Comparison of ENCODE assay signal across 21 cellular contexts in genomic region chr6:72669324-72669723, GRCh38. TPM values are rescaled to one million over a fixed set of nuclear protein-coding genes. Genes with fewer than 3 reads are reported as not detected.
A peak's percentile ranks its signal among the peaks of the same experiment; 100 is the strongest.
DNase-seq lines count a peak whose midpoint lies in the region; ATAC-seq and TF ChIP-seq lines count a peak whose summit lies in the region.
"Had no signal": no experiment of that assay in that cellular context is flagged by ENCODE, and none has a peak within 500 bp of the region (broad histone marks: within the 10 kb centered on the region; RNA-seq: fewer than 3 reads in every experiment).

No MANE protein-coding gene starts in this region.

- CTCF ChIA-PET in T-cell (lab: Charles Lee) (interaction anchor here in 1 of 2 donors (0.5 kb wide), 1 partner anchor 34 kb away, joined by 4 read pairs; no protein-coding TSS in a partner anchor), MCF 10A (lab: Yijun Ruan, JAX) (no interaction called here)

- no peak for TF ChIP-seq CTCF in MCF 10A (IDR thresholded peaks at IDR 0.05; ENCODE audit: unreplicated experiment)

- H3K4me1 Mint-ChIP-seq in activated CD4-positive, alpha-beta T cell treated with anti-CD3 and anti-CD28 coated beads, Interleukin-2, amount 10 ng/mL, durations not matched to agents 24 days and 14 days, result peaks cover 12% of the 10 kb centered on the region
- H3K4me1 Mint-ChIP-seq in T-cell, result peaks cover 14 to 17% (median 15%) of the 10 kb centered on the region in 3 donors
- H3K4me1 Mint-ChIP-seq in naive B cell, result peaks cover 7 to 18% (median 16%) of the 10 kb centered on the region in 3 donors
- no peaks in the 10 kb centered on the region for H3K4me1 Mint-ChIP-seq in MCF 10A (ENCODE audit: insufficient read depth, unreplicated experiment)
- H3K4me1 Mint-ChIP-seq: nephron had no signal

- H3K36me3 Mint-ChIP-seq in activated CD4-positive, alpha-beta T cell treated with anti-CD3 and anti-CD28 coated beads, Interleukin-2, amount 10 ng/mL, durations not matched to agents 24 days and 14 days (ENCODE audit: low read depth), result no peaks in the 10 kb centered on the region
- H3K36me3 Mint-ChIP-seq in T-cell, result no peaks in the 10 kb centered on the region
- no peaks in the 10 kb centered on the region for H3K36me3 Mint-ChIP-seq in naive B cell
- H3K36me3 Mint-ChIP-seq in MCF 10A (ENCODE audit: insufficient read depth, unreplicated experiment), result no peaks in the 10 kb centered on the region
- H3K36me3 Mint-ChIP-seq: CD8-positive, alpha-beta memory T cell had no signal

- H3K9me3 Mint-ChIP-seq in activated CD4-positive, alpha-beta T cell treated with anti-CD3 and anti-CD28 coated beads, Interleukin-2, amount 10 ng/mL, durations not matched to agents 24 days and 14 days, result peaks cover 7% of the 10 kb centered on the region
- H3K9me3 Mint-ChIP-seq in T-cell (no peaks in the 10 kb centered on the region), naive B cell (no peaks in the 10 kb centered on the region), MCF 10A (ENCODE audit: unreplicated experiment) (no peaks in the 10 kb centered on the region)
- H3K9me3 Mint-ChIP-seq: CD8-positive, alpha-beta memory T cell; nephron had no signal

- no peak overlapping the region for H3K27ac Mint-ChIP-seq in activated CD4-positive, alpha-beta T cell treated with anti-CD3 and anti-CD28 coated beads, Interleukin-2, amount 10 ng/mL, durations not matched to agents 24 days and 14 days
- H3K27ac Mint-ChIP-seq in T-cell (no peak overlapping the region), naive B cell (no peak overlapping the region), MCF 10A (ENCODE audit: low read depth, unreplicated experiment) (no peak overlapping the region)
- H3K27ac Mint-ChIP-seq: nephron had no signal

- BruUV-seq in MCF 10A (replicated peaks; lab: Mats Ljungman, UMichigan), result no TSS peak

- H3K27me3 Mint-ChIP-seq in activated CD4-positive, alpha-beta T cell treated with anti-CD3 and anti-CD28 coated beads, Interleukin-2, amount 10 ng/mL, durations not matched to agents 24 days and 14 days, result no peaks in the 10 kb centered on the region
- no peaks in the 10 kb centered on the region for H3K27me3 Mint-ChIP-seq in T-cell
- no peaks in the 10 kb centered on the region for H3K27me3 Mint-ChIP-seq in naive B cell
- H3K27me3 Mint-ChIP-seq in MCF 10A (ENCODE audit: insufficient read depth, unreplicated experiment), result no peaks in the 10 kb centered on the region
- H3K27me3 Mint-ChIP-seq: CD8-positive, alpha-beta memory T cell had no signal

- peak; percentile 43 for ATAC-seq in GM18511 (IDR thresholded peaks at IDR 0.05; ENCODE audit: unreplicated experiment)
- peak; percentile 61 to 80 (median 68) for ATAC-seq in T-cell (replicated peaks in 1 of 4)
- peak; percentile 40 to 50 for ATAC-seq in naive B cell (ENCODE audit: low read depth in 2 of 2)

- POLR2A ChIA-PET in T-cell (lab: Charles Lee), result no interaction called here
- POLR2A ChIA-PET in MCF 10A (lab: Yijun Ruan, JAX), result interaction anchor here (0.6 kb wide), 1 partner anchor 14 kb away, joined by 6 read pairs; no protein-coding TSS in a partner anchor

- H3K4me3 Mint-ChIP-seq in activated CD4-positive, alpha-beta T cell treated with anti-CD3 and anti-CD28 coated beads, Interleukin-2, amount 10 ng/mL, durations not matched to agents 24 days and 14 days, result no peak overlapping the region
- no peak overlapping the region for H3K4me3 Mint-ChIP-seq in T-cell
- peak overlapping the region in 1 of 8 donors; percentile 3 for H3K4me3 Mint-ChIP-seq in naive B cell
- H3K4me3 Mint-ChIP-seq in MCF 10A (ENCODE audit: unreplicated experiment), result no peak overlapping the region
- H3K4me3 Mint-ChIP-seq: CD8-positive, alpha-beta memory T cell; nephron had no signal

- peak; percentile 53 for DNase-seq in activated CD4-positive, alpha-beta T cell treated with anti-CD3 and anti-CD28 coated beads, Interleukin-2, amount 10 ng/mL, durations not matched to agents 24 days and 14 days
- DNase-seq in activated CD4-positive, alpha-beta T cell treated with anti-CD3 and anti-CD28 coated beads for 1 hour, result no peak
- DNase-seq in T-cell (peak in 19 of 34 experiments; percentile 0 to 24 (median 5)), naive B cell (no peak), MCF 10A (ENCODE audit: unreplicated experiment) (no peak), pons (ENCODE audit: low spot score) (no peak), EL (no peak)
- DNase-seq: activated gamma-delta T cell treated with Interleukin-2 at 50 U/mL for 16 hours; AML-193; dermis blood vessel endothelial cell; islet precursor cell; midbrain; NCI-H510A treated with DMSO at 0.1 percent for 48 hours; retina; small intestine; stimulated activated CD4-positive, alpha-beta T cell treated with anti-CD3 and anti-CD28 coated beads, Interleukin-2, amount 100 ng/mL, for 24 hours; T-helper 2 cell had no signal

- intact Hi-C loops in activated CD4-positive, alpha-beta T cell treated with anti-CD3 and anti-CD28 coated beads, Interleukin-2, amount 10 ng/mL, durations not matched to agents 24 days and 14 days (cut with micrococcal nuclease), result no loop called here
- intact Hi-C loops in MCF 10A (cut with micrococcal nuclease), result no loop called here

RNA-seq across cellular contexts. Expression of gene KCNQ5, which starts 47.5 kb away (rescaled TPM):
- total RNA-seq in activated CD4-positive, alpha-beta T cell treated with anti-CD3 and anti-CD28 coated beads, Interleukin-2, amount 10 ng/mL, durations not matched to agents 24 days and 14 days, result 11.5 and 13.7 TPM in 2 replicates
- total RNA-seq in T-cell (1 to 10 TPM; 3.5 to 5.3 (median 4.3) TPM), MCF 10A (2022) (5.8 and 10.3 TPM in 2 replicates)
- polyA plus RNA-seq in naive B cell (ENCODE audit: low read depth in 6 of 6), result 1 to 10 TPM in 5 of 6 donors, under 1 TPM in 1; 0.29 to 7.1 (median 4.9) TPM
- total RNA-seq: cardiac septum, dermis blood vessel endothelial cell had no signal

Comparison
In these comparisons a context has a peak if more than half of its experiments do, and no peak if none do; other contexts are left out.
1. DNase-seq: peak in activated CD4-positive, alpha-beta T cell treated with anti-CD3 and anti-CD28 coated beads, Interleukin-2, amount 10 ng/mL, durations not matched to agents 24 days and 14 days (single experiment) and T-cell (19 of 34); none in activated CD4-positive, alpha-beta T cell treated with anti-CD3 and anti-CD28 coated beads for 1 hour (single experiment), naive B cell (single experiment), MCF 10A (single experiment), pons (single experiment) and EL (single experiment).
2. Peak in every context shown above with its lines, with median percentiles within 50 percentile points of each other: ATAC-seq.